Comparison of ENCODE assay signal across 1 cellular context in the genomic region with DNA sequence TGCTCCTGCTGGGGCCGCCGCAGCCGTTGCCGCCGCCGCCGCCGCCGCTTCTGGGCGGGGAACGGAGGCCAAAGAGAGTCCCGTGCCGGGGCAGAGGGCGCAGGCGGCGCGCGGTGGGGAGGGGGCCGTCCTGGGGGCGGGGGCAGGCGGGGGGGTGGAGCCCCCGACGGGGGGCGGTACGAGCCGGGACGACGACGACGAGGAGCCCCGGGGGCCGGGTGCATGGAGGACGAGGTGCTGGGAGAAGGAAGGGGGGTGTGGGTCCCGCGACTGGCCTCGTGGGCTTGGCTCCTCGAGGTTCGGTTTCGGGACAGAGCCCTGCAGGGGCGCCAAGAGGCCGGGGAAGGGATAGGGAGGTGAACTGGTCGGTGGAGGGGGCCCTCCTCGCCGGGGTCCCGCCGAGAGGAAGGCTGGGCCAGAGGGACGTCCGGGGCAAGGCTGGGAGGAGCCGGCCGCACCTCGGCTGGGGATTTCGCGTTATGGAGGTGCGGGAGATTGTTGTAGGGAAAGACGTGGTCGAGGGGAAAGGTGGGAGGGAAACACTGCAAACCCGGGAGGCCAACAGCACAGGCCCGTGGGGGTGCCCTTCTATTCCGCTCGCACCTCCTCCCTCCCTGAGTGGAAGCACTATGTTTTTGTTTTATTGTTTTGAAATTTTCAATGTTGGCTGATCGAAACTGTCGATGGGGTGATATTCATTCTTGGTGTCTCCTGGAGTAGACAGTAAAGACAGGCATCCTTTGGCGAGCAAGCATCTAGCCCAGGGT.
TF ChIP-seq lines count a peak whose summit lies in the region.

No MANE protein-coding gene starts in this region.

TF ChIP-seq in H1, 55 proteins besides CTCF, POLR2A, EP300 and RAD21:
- TF ChIP-seq ZNF274 (IDR thresholded peaks at IDR 0.05; ENCODE audit: borderline replicate concordance, extremely low read depth, low read length) (no peak), MAFK (IDR thresholded peaks at IDR 0.05; ENCODE audit: low read depth, low read length) (no peak), GTF2F1 (IDR thresholded peaks at IDR 0.05; ENCODE audit: borderline replicate concordance, low read depth, low read length) (no peak), KDM4A (IDR thresholded peaks at IDR 0.05; ENCODE audit: low read depth, low read length, severe bottlenecking) (peak; percentile 57), SIX5 (IDR thresholded peaks at IDR 0.05; ENCODE audit: low read depth, low read length) (no peak), HDAC6 (IDR thresholded peaks at IDR 0.05; ENCODE audit: low read depth, low read length) (no peak)
- TF ChIP-seq, protein P1, sequence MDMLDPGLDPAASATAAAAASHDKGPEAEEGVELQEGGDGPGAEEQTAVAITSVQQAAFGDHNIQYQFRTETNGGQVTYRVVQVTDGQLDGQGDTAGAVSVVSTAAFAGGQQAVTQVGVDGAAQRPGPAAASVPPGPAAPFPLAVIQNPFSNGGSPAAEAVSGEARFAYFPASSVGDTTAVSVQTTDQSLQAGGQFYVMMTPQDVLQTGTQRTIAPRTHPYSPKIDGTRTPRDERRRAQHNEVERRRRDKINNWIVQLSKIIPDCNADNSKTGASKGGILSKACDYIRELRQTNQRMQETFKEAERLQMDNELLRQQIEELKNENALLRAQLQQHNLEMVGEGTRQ (IDR thresholded peaks at IDR 0.05; ENCODE audit: low read length): no peak
- TF ChIP-seq, protein P2, sequence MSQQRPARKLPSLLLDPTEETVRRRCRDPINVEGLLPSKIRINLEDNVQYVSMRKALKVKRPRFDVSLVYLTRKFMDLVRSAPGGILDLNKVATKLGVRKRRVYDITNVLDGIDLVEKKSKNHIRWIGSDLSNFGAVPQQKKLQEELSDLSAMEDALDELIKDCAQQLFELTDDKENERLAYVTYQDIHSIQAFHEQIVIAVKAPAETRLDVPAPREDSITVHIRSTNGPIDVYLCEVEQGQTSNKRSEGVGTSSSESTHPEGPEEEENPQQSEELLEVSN (IDR thresholded peaks at IDR 0.05): peak; percentile 71
- TF ChIP-seq, protein P3, sequence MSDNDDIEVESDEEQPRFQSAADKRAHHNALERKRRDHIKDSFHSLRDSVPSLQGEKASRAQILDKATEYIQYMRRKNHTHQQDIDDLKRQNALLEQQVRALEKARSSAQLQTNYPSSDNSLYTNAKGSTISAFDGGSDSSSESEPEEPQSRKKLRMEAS (IDR thresholded peaks at IDR 0.05): peak; percentile 38; the same call in 1 of the 2 replicates
- TF ChIP-seq, protein P4, sequence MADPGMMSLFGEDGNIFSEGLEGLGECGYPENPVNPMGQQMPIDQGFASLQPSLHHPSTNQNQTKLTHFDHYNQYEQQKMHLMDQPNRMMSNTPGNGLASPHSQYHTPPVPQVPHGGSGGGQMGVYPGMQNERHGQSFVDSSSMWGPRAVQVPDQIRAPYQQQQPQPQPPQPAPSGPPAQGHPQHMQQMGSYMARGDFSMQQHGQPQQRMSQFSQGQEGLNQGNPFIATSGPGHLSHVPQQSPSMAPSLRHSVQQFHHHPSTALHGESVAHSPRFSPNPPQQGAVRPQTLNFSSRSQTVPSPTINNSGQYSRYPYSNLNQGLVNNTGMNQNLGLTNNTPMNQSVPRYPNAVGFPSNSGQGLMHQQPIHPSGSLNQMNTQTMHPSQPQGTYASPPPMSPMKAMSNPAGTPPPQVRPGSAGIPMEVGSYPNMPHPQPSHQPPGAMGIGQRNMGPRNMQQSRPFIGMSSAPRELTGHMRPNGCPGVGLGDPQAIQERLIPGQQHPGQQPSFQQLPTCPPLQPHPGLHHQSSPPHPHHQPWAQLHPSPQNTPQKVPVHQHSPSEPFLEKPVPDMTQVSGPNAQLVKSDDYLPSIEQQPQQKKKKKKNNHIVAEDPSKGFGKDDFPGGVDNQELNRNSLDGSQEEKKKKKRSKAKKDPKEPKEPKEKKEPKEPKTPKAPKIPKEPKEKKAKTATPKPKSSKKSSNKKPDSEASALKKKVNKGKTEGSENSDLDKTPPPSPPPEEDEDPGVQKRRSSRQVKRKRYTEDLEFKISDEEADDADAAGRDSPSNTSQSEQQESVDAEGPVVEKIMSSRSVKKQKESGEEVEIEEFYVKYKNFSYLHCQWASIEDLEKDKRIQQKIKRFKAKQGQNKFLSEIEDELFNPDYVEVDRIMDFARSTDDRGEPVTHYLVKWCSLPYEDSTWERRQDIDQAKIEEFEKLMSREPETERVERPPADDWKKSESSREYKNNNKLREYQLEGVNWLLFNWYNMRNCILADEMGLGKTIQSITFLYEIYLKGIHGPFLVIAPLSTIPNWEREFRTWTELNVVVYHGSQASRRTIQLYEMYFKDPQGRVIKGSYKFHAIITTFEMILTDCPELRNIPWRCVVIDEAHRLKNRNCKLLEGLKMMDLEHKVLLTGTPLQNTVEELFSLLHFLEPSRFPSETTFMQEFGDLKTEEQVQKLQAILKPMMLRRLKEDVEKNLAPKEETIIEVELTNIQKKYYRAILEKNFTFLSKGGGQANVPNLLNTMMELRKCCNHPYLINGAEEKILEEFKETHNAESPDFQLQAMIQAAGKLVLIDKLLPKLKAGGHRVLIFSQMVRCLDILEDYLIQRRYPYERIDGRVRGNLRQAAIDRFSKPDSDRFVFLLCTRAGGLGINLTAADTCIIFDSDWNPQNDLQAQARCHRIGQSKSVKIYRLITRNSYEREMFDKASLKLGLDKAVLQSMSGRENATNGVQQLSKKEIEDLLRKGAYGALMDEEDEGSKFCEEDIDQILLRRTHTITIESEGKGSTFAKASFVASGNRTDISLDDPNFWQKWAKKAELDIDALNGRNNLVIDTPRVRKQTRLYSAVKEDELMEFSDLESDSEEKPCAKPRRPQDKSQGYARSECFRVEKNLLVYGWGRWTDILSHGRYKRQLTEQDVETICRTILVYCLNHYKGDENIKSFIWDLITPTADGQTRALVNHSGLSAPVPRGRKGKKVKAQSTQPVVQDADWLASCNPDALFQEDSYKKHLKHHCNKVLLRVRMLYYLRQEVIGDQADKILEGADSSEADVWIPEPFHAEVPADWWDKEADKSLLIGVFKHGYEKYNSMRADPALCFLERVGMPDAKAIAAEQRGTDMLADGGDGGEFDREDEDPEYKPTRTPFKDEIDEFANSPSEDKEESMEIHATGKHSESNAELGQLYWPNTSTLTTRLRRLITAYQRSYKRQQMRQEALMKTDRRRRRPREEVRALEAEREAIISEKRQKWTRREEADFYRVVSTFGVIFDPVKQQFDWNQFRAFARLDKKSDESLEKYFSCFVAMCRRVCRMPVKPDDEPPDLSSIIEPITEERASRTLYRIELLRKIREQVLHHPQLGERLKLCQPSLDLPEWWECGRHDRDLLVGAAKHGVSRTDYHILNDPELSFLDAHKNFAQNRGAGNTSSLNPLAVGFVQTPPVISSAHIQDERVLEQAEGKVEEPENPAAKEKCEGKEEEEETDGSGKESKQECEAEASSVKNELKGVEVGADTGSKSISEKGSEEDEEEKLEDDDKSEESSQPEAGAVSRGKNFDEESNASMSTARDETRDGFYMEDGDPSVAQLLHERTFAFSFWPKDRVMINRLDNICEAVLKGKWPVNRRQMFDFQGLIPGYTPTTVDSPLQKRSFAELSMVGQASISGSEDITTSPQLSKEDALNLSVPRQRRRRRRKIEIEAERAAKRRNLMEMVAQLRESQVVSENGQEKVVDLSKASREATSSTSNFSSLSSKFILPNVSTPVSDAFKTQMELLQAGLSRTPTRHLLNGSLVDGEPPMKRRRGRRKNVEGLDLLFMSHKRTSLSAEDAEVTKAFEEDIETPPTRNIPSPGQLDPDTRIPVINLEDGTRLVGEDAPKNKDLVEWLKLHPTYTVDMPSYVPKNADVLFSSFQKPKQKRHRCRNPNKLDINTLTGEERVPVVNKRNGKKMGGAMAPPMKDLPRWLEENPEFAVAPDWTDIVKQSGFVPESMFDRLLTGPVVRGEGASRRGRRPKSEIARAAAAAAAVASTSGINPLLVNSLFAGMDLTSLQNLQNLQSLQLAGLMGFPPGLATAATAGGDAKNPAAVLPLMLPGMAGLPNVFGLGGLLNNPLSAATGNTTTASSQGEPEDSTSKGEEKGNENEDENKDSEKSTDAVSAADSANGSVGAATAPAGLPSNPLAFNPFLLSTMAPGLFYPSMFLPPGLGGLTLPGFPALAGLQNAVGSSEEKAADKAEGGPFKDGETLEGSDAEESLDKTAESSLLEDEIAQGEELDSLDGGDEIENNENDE (IDR thresholded peaks at IDR 0.05; ENCODE audit: insufficient replicate concordance, low read length): no peak
